In the genomic region with DNA sequence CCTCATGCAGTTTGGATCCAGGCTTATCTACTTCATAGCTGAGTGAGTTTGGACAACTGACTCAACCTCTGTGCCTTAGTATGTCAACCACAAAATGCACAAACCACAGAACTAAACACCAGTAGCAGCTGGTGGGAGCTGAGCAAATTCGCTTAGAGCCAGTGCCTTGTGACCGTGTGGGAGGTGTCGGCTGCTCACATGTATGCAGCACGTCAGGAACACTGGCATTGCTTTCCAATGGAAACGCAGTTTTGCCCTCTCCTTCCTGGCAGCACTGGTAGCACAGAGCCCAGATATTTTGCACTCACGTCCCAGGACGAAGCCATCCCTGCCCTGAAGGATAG, we compare ENCODE assay signal across 2 cellular contexts.
TF ChIP-seq lines count a peak whose summit lies in the region.

No MANE protein-coding gene starts in this region.

TF ChIP-seq in IMR-90, 13 proteins besides CTCF, POLR2A, EP300 and RAD21:
- TF ChIP-seq RCOR1 (IDR thresholded peaks at IDR 0.05; ENCODE audit: insufficient replicate concordance, low read length) (peak; percentile 91), NFE2L2 (IDR thresholded peaks at IDR 0.05; ENCODE audit: low read depth, low read length) (no peak), MAZ (IDR thresholded peaks at IDR 0.05; ENCODE audit: borderline replicate concordance, low read depth, low read length) (no peak), CEBPB (IDR thresholded peaks at IDR 0.05; ENCODE audit: low read depth, low read length) (no peak), SMC3 (IDR thresholded peaks at IDR 0.05; ENCODE audit: low read depth, low read length) (no peak), MXI1 (IDR thresholded peaks at IDR 0.05; ENCODE audit: borderline replicate concordance, low read depth, low read length) (peak; percentile 41; the same call in 1 of the 2 replicates), BHLHE40 (IDR thresholded peaks at IDR 0.05; ENCODE audit: low read depth, low read length) (peak; percentile 93), CHD1 (IDR thresholded peaks at IDR 0.05; ENCODE audit: low read depth, low read length) (no peak), FOS (IDR thresholded peaks at IDR 0.05; ENCODE audit: low read depth, low read length) (0 out of 2 replicates have a peak, but pooled peaks have one; percentile 25), MAFK (IDR thresholded peaks at IDR 0.05; ENCODE audit: low read depth, low read length) (no peak), RFX5 (IDR thresholded peaks at IDR 0.05; ENCODE audit: low read depth, low read length) (no peak)
- TF ChIP-seq, protein P1, sequence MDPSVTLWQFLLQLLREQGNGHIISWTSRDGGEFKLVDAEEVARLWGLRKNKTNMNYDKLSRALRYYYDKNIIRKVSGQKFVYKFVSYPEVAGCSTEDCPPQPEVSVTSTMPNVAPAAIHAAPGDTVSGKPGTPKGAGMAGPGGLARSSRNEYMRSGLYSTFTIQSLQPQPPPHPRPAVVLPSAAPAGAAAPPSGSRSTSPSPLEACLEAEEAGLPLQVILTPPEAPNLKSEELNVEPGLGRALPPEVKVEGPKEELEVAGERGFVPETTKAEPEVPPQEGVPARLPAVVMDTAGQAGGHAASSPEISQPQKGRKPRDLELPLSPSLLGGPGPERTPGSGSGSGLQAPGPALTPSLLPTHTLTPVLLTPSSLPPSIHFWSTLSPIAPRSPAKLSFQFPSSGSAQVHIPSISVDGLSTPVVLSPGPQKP (IDR thresholded peaks at IDR 0.05; ENCODE audit: borderline replicate concordance, low read depth, low read length), result no peak
- TF ChIP-seq, protein P2, sequence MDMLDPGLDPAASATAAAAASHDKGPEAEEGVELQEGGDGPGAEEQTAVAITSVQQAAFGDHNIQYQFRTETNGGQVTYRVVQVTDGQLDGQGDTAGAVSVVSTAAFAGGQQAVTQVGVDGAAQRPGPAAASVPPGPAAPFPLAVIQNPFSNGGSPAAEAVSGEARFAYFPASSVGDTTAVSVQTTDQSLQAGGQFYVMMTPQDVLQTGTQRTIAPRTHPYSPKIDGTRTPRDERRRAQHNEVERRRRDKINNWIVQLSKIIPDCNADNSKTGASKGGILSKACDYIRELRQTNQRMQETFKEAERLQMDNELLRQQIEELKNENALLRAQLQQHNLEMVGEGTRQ (IDR thresholded peaks at IDR 0.05; ENCODE audit: low read depth, low read length), result peak; percentile 76

TF ChIP-seq in GM12878, 131 proteins besides CTCF, POLR2A, EP300 and RAD21 (continues in another document):
- TF ChIP-seq LARP7 (IDR thresholded peaks at IDR 0.05) (no peak), ASH2L (IDR thresholded peaks at IDR 0.05; ENCODE audit: borderline replicate concordance, low read depth) (no peak), SRF (IDR thresholded peaks at IDR 0.05; ENCODE audit: low read depth in 2 of 2, low read length in 2 of 2) (no peak), RUNX3 (IDR thresholded peaks at IDR 0.05; ENCODE audit: low read length) (peak; percentile 88), EGR1 (IDR thresholded peaks at IDR 0.05; ENCODE audit: borderline replicate concordance in 1 of 2, low read depth in 2 of 2, low read length in 2 of 2) (no peak), BHLHE40 (IDR thresholded peaks at IDR 0.05; ENCODE audit: borderline replicate concordance in 1 of 2, low read depth in 2 of 2, low read length in 1 of 2) (peak; percentile 41 to 79; a peak in 3 of 4 replicates), SKIL (IDR thresholded peaks at IDR 0.05; ENCODE audit: low read depth, poor library complexity, severe bottlenecking) (no peak), MEF2B (IDR thresholded peaks at IDR 0.05; ENCODE audit: partially characterized antibody, poor library complexity, severe bottlenecking) (no peak), DPF2 (IDR thresholded peaks at IDR 0.05) (0 out of 2 replicates have a peak, but pooled peaks have one; percentile 67), MEF2A (IDR thresholded peaks at IDR 0.05; ENCODE audit: insufficient read depth, low read depth, low read length) (no peak), MTA3 (IDR thresholded peaks at IDR 0.05; ENCODE audit: borderline replicate concordance, low read length) (no peak), CBFB (IDR thresholded peaks at IDR 0.05; ENCODE audit: low read depth) (peak; percentile 54; the same call in 1 of the 2 replicates), GATAD2B (conservative IDR thresholded peaks at IDR 0.05; ENCODE audit: low read depth) (peak; percentile 47), NR2C2 (IDR thresholded peaks at IDR 0.05; ENCODE audit: borderline replicate concordance, control insufficient read depth, insufficient read length, low read depth) (no peak), NBN (IDR thresholded peaks at IDR 0.05) (no peak; the same call in 1 of the 2 replicates), RCOR1 (conservative IDR thresholded peaks at IDR 0.05; ENCODE audit: low read depth, low read length) (no peak), NFIC (IDR thresholded peaks at IDR 0.05; ENCODE audit: low read depth, low read length) (no peak), REST (IDR thresholded peaks at IDR 0.05; ENCODE audit: low read depth, low read length) (no peak), MTA2 (IDR thresholded peaks at IDR 0.05; ENCODE audit: low read depth) (peak; percentile 71; the same call in 1 of the 2 replicates), NFXL1 (IDR thresholded peaks at IDR 0.05; ENCODE audit: borderline replicate concordance) (no peak), PAX5 (IDR thresholded peaks at IDR 0.05; ENCODE audit: borderline replicate concordance, low read depth, low read length) (0 out of 2 replicates have a peak, but pooled peaks have one; percentile 35), HCFC1 (IDR thresholded peaks at IDR 0.05; ENCODE audit: low read length) (no peak), NR2C1 (IDR thresholded peaks at IDR 0.05) (no peak), SIN3A (IDR thresholded peaks at IDR 0.05; ENCODE audit: low read depth, low read length) (no peak), CHD4 (IDR thresholded peaks at IDR 0.05) (no peak), ATF7 (IDR thresholded peaks at IDR 0.05; ENCODE audit: low read depth) (no peak), BACH1 (IDR thresholded peaks at IDR 0.05; ENCODE audit: borderline replicate concordance) (no peak), PRDM15 (CRISPR knock-in tag; IDR thresholded peaks at IDR 0.05) (no peak), BCL11A (IDR thresholded peaks at IDR 0.05; ENCODE audit: low read depth, low read length) (no peak), RAD51 (IDR thresholded peaks at IDR 0.05) (peak; percentile 56), BCL3 (IDR thresholded peaks at IDR 0.05; ENCODE audit: borderline replicate concordance, insufficient read depth, low read depth, low read length, poor library complexity, severe bottlenecking) (no peak), TCF12 (IDR thresholded peaks at IDR 0.05; ENCODE audit: low read depth, low read length) (peak; percentile 73; the same call in 1 of the 2 replicates)
- TF ChIP-seq, protein P1 (IDR thresholded peaks at IDR 0.05; ENCODE audit: low read depth, low read length), result no peak
- TF ChIP-seq, protein P3, sequence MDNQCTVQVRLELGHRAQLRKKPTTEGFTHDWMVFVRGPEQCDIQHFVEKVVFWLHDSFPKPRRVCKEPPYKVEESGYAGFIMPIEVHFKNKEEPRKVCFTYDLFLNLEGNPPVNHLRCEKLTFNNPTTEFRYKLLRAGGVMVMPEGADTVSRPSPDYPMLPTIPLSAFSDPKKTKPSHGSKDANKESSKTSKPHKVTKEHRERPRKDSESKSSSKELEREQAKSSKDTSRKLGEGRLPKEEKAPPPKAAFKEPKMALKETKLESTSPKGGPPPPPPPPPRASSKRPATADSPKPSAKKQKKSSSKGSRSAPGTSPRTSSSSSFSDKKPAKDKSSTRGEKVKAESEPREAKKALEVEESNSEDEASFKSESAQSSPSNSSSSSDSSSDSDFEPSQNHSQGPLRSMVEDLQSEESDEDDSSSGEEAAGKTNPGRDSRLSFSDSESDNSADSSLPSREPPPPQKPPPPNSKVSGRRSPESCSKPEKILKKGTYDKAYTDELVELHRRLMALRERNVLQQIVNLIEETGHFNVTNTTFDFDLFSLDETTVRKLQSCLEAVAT (IDR thresholded peaks at IDR 0.05), result peak; percentile 72
- TF ChIP-seq, protein P4, sequence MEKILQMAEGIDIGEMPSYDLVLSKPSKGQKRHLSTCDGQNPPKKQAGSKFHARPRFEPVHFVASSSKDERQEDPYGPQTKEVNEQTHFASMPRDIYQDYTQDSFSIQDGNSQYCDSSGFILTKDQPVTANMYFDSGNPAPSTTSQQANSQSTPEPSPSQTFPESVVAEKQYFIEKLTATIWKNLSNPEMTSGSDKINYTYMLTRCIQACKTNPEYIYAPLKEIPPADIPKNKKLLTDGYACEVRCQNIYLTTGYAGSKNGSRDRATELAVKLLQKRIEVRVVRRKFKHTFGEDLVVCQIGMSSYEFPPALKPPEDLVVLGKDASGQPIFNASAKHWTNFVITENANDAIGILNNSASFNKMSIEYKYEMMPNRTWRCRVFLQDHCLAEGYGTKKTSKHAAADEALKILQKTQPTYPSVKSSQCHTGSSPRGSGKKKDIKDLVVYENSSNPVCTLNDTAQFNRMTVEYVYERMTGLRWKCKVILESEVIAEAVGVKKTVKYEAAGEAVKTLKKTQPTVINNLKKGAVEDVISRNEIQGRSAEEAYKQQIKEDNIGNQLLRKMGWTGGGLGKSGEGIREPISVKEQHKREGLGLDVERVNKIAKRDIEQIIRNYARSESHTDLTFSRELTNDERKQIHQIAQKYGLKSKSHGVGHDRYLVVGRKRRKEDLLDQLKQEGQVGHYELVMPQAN (conservative IDR thresholded peaks at IDR 0.05), result no peak
